34 cellular contexts compared by ENCODE assay signal in genomic region chr6:118872726-118873125, GRCh38.
"Had no signal": no experiment of that assay in that cellular context is flagged by ENCODE, and none has a peak within 500 bp of the region (broad histone marks: within the 10 kb centered on the region; RNA-seq: fewer than 3 reads in every experiment).

No MANE protein-coding gene starts in this region.

- H3K4me3 Mint-ChIP-seq: activated CD4-positive, alpha-beta memory T cell treated with anti-CD3 and anti-CD28 coated beads, Interleukin-2, amount 10 ng/mL, durations not matched to agents 7 days and 5 days; activated CD4-positive, alpha-beta T cell treated with anti-CD3 and anti-CD28 coated beads, Interleukin-2, amount 10 ng/mL, durations not matched to agents 7 days and 5 days; activated naive CD4-positive, alpha-beta T cell treated with anti-CD3 and anti-CD28 coated beads, Interleukin-2, amount 10 ng/mL, durations not matched to agents 7 days and 5 days; activated naive CD8-positive, alpha-beta T cell treated with anti-CD3 and anti-CD28 coated beads, Interleukin-2, amount 10 ng/mL, durations not matched to agents 7 days and 5 days; activated T-cell treated with anti-CD3 and anti-CD28 coated beads, Interleukin-2, amount 50 U/mL, for 24 hours; effector memory CD8-positive, alpha-beta T cell; nephron; stimulated activated effector memory CD8-positive, alpha-beta T cell treated with anti-CD3 and anti-CD28 coated beads, Interleukin-12 subunit alpha, Interleukin-12 subunit beta, amount 100 ng/mL, for 72 hours; T-helper 1 cell treated with Interleukin-12 subunit alpha and Interleukin-12 subunit beta and Interleukin-4 antibody, amounts not matched to agents 30 μg/mL and 1 μg/mL, for 36 hours had no signal

- H3K27ac Mint-ChIP-seq: activated CD4-positive, alpha-beta memory T cell treated with anti-CD3 and anti-CD28 coated beads, Interleukin-2, amount 10 ng/mL, durations not matched to agents 7 days and 5 days; activated CD4-positive, alpha-beta T cell treated with anti-CD3 and anti-CD28 coated beads, Interleukin-2, amount 10 ng/mL, durations not matched to agents 7 days and 5 days; activated naive CD4-positive, alpha-beta T cell treated with anti-CD3 and anti-CD28 coated beads, Interleukin-2, amount 10 ng/mL, durations not matched to agents 7 days and 5 days; activated naive CD8-positive, alpha-beta T cell treated with anti-CD3 and anti-CD28 coated beads, Interleukin-2, amount 10 ng/mL, durations not matched to agents 7 days and 5 days; activated T-cell treated with anti-CD3 and anti-CD28 coated beads, Interleukin-2, amount 50 U/mL, for 24 hours; effector memory CD8-positive, alpha-beta T cell; nephron; progenitor cell of endocrine pancreas; stimulated activated effector memory CD8-positive, alpha-beta T cell treated with anti-CD3 and anti-CD28 coated beads, Interleukin-12 subunit alpha, Interleukin-12 subunit beta, amount 100 ng/mL, for 72 hours; T-helper 1 cell treated with Interleukin-12 subunit alpha and Interleukin-12 subunit beta and Interleukin-4 antibody, amounts not matched to agents 30 μg/mL and 1 μg/mL, for 36 hours had no signal

- H3K27me3 Mint-ChIP-seq: activated CD4-positive, alpha-beta memory T cell treated with anti-CD3 and anti-CD28 coated beads, Interleukin-2, amount 10 ng/mL, durations not matched to agents 7 days and 5 days; activated CD4-positive, alpha-beta T cell treated with anti-CD3 and anti-CD28 coated beads, Interleukin-2, amount 10 ng/mL, durations not matched to agents 7 days and 5 days; activated naive CD4-positive, alpha-beta T cell treated with anti-CD3 and anti-CD28 coated beads, Interleukin-2, amount 10 ng/mL, durations not matched to agents 7 days and 5 days; activated naive CD8-positive, alpha-beta T cell treated with anti-CD3 and anti-CD28 coated beads, Interleukin-2, amount 10 ng/mL, durations not matched to agents 7 days and 5 days; activated T-cell treated with anti-CD3 and anti-CD28 coated beads, Interleukin-2, amount 50 U/mL, for 24 hours; effector memory CD8-positive, alpha-beta T cell; progenitor cell of endocrine pancreas had no signal

- H3K4me1 Mint-ChIP-seq: nephron had no signal

- H3K9me3 Mint-ChIP-seq: effector memory CD8-positive, alpha-beta T cell; stimulated activated effector memory CD8-positive, alpha-beta T cell treated with anti-CD3 and anti-CD28 coated beads, Interleukin-12 subunit alpha, Interleukin-12 subunit beta, amount 100 ng/mL, for 72 hours; T-helper 1 cell treated with Interleukin-12 subunit alpha and Interleukin-12 subunit beta and Interleukin-4 antibody, amounts not matched to agents 30 μg/mL and 1 μg/mL, for 36 hours had no signal

- H3K36me3 ChIP-seq: cardiac muscle cell, colonic mucosa, heart right ventricle, left lung, lower lobe of right lung, right lobe of liver, stomach, thyroid gland, upper lobe of right lung, WERI-Rb-1 had no signal

- H3K27me3 ChIP-seq: body of pancreas, cardiac muscle cell, colonic mucosa, dorsolateral prefrontal cortex, foreskin keratinocyte, heart right ventricle, left lung, right lobe of liver, stomach, thyroid gland, upper lobe of right lung had no signal

- H3K36me3 Mint-ChIP-seq: stimulated activated effector memory CD8-positive, alpha-beta T cell treated with anti-CD3 and anti-CD28 coated beads, Interleukin-12 subunit alpha, Interleukin-12 subunit beta, amount 100 ng/mL, for 72 hours had no signal

- H3K4me1 ChIP-seq: colonic mucosa, right lobe of liver, thyroid gland had no signal

- H3K9me3 ChIP-seq: body of pancreas, colonic mucosa, left lung, right lobe of liver, stomach, thyroid gland, upper lobe of right lung had no signal

- ATAC-seq: activated CD4-positive, CD25-positive, alpha-beta regulatory T cell treated with anti-CD3 and anti-CD28 coated beads, Interleukin-2, amount 50 U/mL, for 24 hours; body of pancreas; effector memory CD8-positive, alpha-beta T cell; foreskin keratinocyte; heart right ventricle; left lung; lower lobe of right lung; right lobe of liver; stimulated activated effector memory CD8-positive, alpha-beta T cell treated with anti-CD3 and anti-CD28 coated beads, Interleukin-12 subunit alpha, Interleukin-12 subunit beta, amount 100 ng/mL, for 72 hours; upper lobe of right lung had no signal

- H3K27ac ChIP-seq: body of pancreas, cardiac muscle cell, colonic mucosa, dorsolateral prefrontal cortex, foreskin keratinocyte, heart right ventricle, left lung, lower lobe of right lung, right lobe of liver, skin epidermis, stomach, thyroid gland, upper lobe of right lung, WERI-Rb-1 had no signal

- DNase-seq: activated CD4-positive, alpha-beta memory T cell treated with anti-CD3 and anti-CD28 coated beads, Interleukin-2, amount 10 ng/mL, durations not matched to agents 7 days and 5 days; activated CD4-positive, alpha-beta T cell treated with anti-CD3 and anti-CD28 coated beads, Interleukin-2, amount 10 ng/mL, durations not matched to agents 7 days and 5 days; activated CD8-positive, alpha-beta memory T cell treated with anti-CD3 and anti-CD28 coated beads, Interleukin-2, amount 50 U/mL, for 48 hours; activated gamma-delta T cell; activated naive CD4-positive, alpha-beta T cell treated with anti-CD3 and anti-CD28 coated beads, Interleukin-2, amount 10 ng/mL, durations not matched to agents 7 days and 5 days; activated naive CD8-positive, alpha-beta T cell treated with anti-CD3 and anti-CD28 coated beads, Interleukin-2, amount 10 ng/mL, durations not matched to agents 7 days and 5 days; activated T-cell treated with anti-CD3 and anti-CD28 coated beads, Interleukin-2, amount 50 U/mL, for 24 hours; body of pancreas; cerebellar nuclear complex; colonic mucosa; dorsolateral prefrontal cortex; effector memory CD8-positive, alpha-beta T cell; erythroblast; foreskin keratinocyte; heart right ventricle; left lung; lower lobe of right lung; mesendoderm; right lobe of liver; stimulated activated CD4-positive, alpha-beta T cell treated with anti-CD3 and anti-CD28 coated beads, Interleukin-12 subunit alpha, Interleukin-12 subunit beta, amount 100 ng/mL, for 4 hours; stimulated activated CD4-positive, alpha-beta T cell treated with anti-CD3 and anti-CD28 coated beads, Interleukin-4, amount 100 ng/mL, for 24 hours; stomach; SW 1271; T-helper 9 cell; thyroid gland; upper lobe of right lung; WERI-Rb-1 had no signal

- H3K4me3 ChIP-seq: body of pancreas, cardiac muscle cell, colonic mucosa, dorsolateral prefrontal cortex, heart right ventricle, left lung, lower lobe of right lung, right lobe of liver, skin epidermis, stomach, thyroid gland, upper lobe of right lung had no signal
